28 cellular contexts compared by ENCODE assay signal in the genomic region with DNA sequence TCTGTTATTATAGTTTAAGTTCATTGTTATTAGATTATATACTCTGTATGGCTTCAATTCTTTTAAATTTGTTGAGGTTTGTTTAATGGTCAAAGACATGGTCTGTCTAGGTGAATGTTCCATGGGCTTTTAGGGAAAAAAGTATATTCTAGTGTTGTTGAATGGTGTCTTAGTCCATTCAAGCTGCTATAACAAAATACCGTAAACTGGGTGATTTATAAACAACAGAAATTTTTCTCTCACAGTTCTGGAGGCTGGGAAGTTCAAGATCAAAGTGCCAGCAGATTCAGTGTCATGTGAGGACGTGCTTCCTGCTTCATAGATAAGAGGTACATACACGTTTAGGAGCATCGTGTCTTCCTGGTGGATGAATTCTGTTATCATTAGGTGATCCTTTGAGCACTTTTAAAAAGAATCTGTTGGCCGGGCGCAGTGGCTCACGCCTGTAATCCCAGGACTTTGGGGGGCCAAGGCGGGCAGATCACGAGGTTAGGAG.
"Had no signal": no experiment of that assay in that cellular context is flagged by ENCODE, and none has a peak within 500 bp of the region (broad histone marks: within the 10 kb centered on the region; RNA-seq: fewer than 3 reads in every experiment).

No MANE protein-coding gene starts in this region.

- H3K27ac ChIP-seq: ascending aorta, breast epithelium, cardiac muscle cell, coronary artery, dorsolateral prefrontal cortex had no signal

- H3K4me1 ChIP-seq: ascending aorta, breast epithelium had no signal

- H3K4me3 ChIP-seq: ascending aorta, breast epithelium, cardiac muscle cell, coronary artery, dorsolateral prefrontal cortex had no signal

- FAIRE-seq: frontal cortex had no signal

- H3K36me3 ChIP-seq: breast epithelium, cardiac muscle cell had no signal

- DNase-seq: activated CD4-positive, alpha-beta memory T cell treated with anti-CD3 and anti-CD28 coated beads, Interleukin-2, amount 10 ng/mL, durations not matched to agents 7 days and 5 days; activated CD4-positive, alpha-beta T cell treated with anti-CD3 and anti-CD28 coated beads for 1 hour; activated CD4-positive, alpha-beta T cell treated with anti-CD3 and anti-CD28 coated beads for 4 hours; activated CD4-positive, alpha-beta T cell treated with anti-CD3 and anti-CD28 coated beads, Interleukin-2, amount 10 ng/mL, durations not matched to agents 7 days and 5 days; activated CD4-positive, alpha-beta T cell treated with anti-CD3 and anti-CD28 coated beads, Interleukin-2, amount 50 U/mL, for 4 hours; activated CD8-positive, alpha-beta memory T cell treated with anti-CD3 and anti-CD28 coated beads, Interleukin-2, amount 50 U/mL, for 48 hours; activated gamma-delta T cell; activated naive CD4-positive, alpha-beta T cell; activated naive CD4-positive, alpha-beta T cell treated with anti-CD3 and anti-CD28 coated beads, Interleukin-2, amount 10 ng/mL, durations not matched to agents 7 days and 5 days; activated naive CD8-positive, alpha-beta T cell treated with anti-CD3 and anti-CD28 coated beads, Interleukin-2, amount 10 ng/mL, durations not matched to agents 7 days and 5 days; activated T-cell treated with anti-CD3 and anti-CD28 coated beads for 4 hours; activated T-cell treated with anti-CD3 and anti-CD28 coated beads, Interleukin-2, amount 50 U/mL, for 24 hours; activated T-cell treated with anti-CD3 and anti-CD28 coated beads, Interleukin-2, amount 50 U/mL, for 72 hours; dorsolateral prefrontal cortex; effector memory CD4-positive, alpha-beta T cell; endodermal cell; foreskin fibroblast; head of caudate nucleus; T-helper 1 cell; T-helper 17 cell had no signal

- ATAC-seq: activated naive CD4-positive, alpha-beta T cell treated with anti-CD3 and anti-CD28 coated beads, Interleukin-2, amount 50 U/mL, for 72 hours; activated T-cell treated with anti-CD3 and anti-CD28 coated beads, Interleukin-2, amount 50 U/mL, for 72 hours; esophagus mucosa; T-helper 17 cell; WTC11 had no signal

- H3K27me3 ChIP-seq: ascending aorta, breast epithelium, cardiac muscle cell, dorsolateral prefrontal cortex had no signal
